Comparison of ENCODE assay signal across 19 cellular contexts in genomic region chr6:168216139-168216538, GRCh38.
"Had no signal": no experiment of that assay in that cellular context is flagged by ENCODE, and none has a peak within 500 bp of the region (broad histone marks: within the 10 kb centered on the region; RNA-seq: fewer than 3 reads in every experiment).

No MANE protein-coding gene starts in this region.

- H3K27ac Mint-ChIP-seq: activated CD4-positive, alpha-beta memory T cell treated with anti-CD3 and anti-CD28 coated beads for 36 hours; activated naive CD8-positive, alpha-beta T cell treated with anti-CD3 and anti-CD28 coated beads for 36 hours; natural killer cell treated with Interleukin-12 subunit alpha and Interleukin-12 subunit beta and Interleukin-15 and Interleukin-18, amount 100 ng/mL, for 72 hours; progenitor cell of endocrine pancreas had no signal

- H3K36me3 ChIP-seq: esophagus squamous epithelium, gastroesophageal sphincter, heart left ventricle, upper lobe of left lung had no signal

- H3K27ac ChIP-seq: coronary artery, esophagus squamous epithelium, gastroesophageal sphincter, testis, upper lobe of left lung had no signal

- H3K4me3 Mint-ChIP-seq: activated CD4-positive, alpha-beta memory T cell treated with anti-CD3 and anti-CD28 coated beads for 36 hours; activated naive CD8-positive, alpha-beta T cell treated with anti-CD3 and anti-CD28 coated beads for 36 hours; natural killer cell treated with Interleukin-12 subunit alpha and Interleukin-12 subunit beta and Interleukin-15 and Interleukin-18, amount 100 ng/mL, for 72 hours had no signal

- H3K27me3 ChIP-seq: gastroesophageal sphincter, testis, upper lobe of left lung had no signal

- H3K9me3 ChIP-seq: esophagus squamous epithelium, gastroesophageal sphincter, heart left ventricle, testis, upper lobe of left lung had no signal

- ATAC-seq: gastroesophageal sphincter; heart left ventricle; natural killer cell treated with Interleukin-12 subunit alpha and Interleukin-12 subunit beta and Interleukin-15 and Interleukin-18, amount 100 ng/mL, for 72 hours had no signal

- H3K4me1 Mint-ChIP-seq: activated naive CD8-positive, alpha-beta T cell treated with anti-CD3 and anti-CD28 coated beads for 36 hours had no signal

- DNase-seq: activated CD4-positive, alpha-beta memory T cell treated with anti-CD3 and anti-CD28 coated beads for 36 hours; activated CD4-positive, alpha-beta T cell treated with anti-CD3 and anti-CD28 coated beads for 48 hours; activated CD4-positive, CD25-positive, alpha-beta regulatory T cell; activated naive CD4-positive, alpha-beta T cell treated with Interleukin-2 at 50 U/mL for 16 hours; activated naive CD8-positive, alpha-beta T cell treated with anti-CD3 and anti-CD28 coated beads for 36 hours; activated T-cell treated with anti-CD3 and anti-CD28 coated beads, Interleukin-2, amount 50 U/mL, for 48 hours; cerebellar nuclear complex; esophagus squamous epithelium; heart left ventricle; stimulated activated CD4-positive, alpha-beta T cell treated with anti-CD3 and anti-CD28 coated beads, Interleukin-2, amount 100 ng/mL, for 48 hours; stimulated activated CD8-positive, alpha-beta memory T cell treated with anti-CD3 and anti-CD28 coated beads, Interleukin-4, amount 100 ng/mL, for 48 hours; stimulated activated naive CD4-positive, alpha-beta T cell; T-helper 9 cell; testis had no signal

- H3K9me3 Mint-ChIP-seq: activated CD4-positive, alpha-beta memory T cell treated with anti-CD3 and anti-CD28 coated beads for 36 hours; activated naive CD8-positive, alpha-beta T cell treated with anti-CD3 and anti-CD28 coated beads for 36 hours; natural killer cell treated with Interleukin-12 subunit alpha and Interleukin-12 subunit beta and Interleukin-15 and Interleukin-18, amount 100 ng/mL, for 72 hours had no signal

- H3K36me3 Mint-ChIP-seq: activated CD4-positive, alpha-beta memory T cell treated with anti-CD3 and anti-CD28 coated beads for 36 hours; activated naive CD8-positive, alpha-beta T cell treated with anti-CD3 and anti-CD28 coated beads for 36 hours; natural killer cell treated with Interleukin-12 subunit alpha and Interleukin-12 subunit beta and Interleukin-15 and Interleukin-18, amount 100 ng/mL, for 72 hours had no signal

- H3K4me3 ChIP-seq: coronary artery, esophagus squamous epithelium, gastroesophageal sphincter, heart left ventricle, testis, upper lobe of left lung had no signal

- H3K4me1 ChIP-seq: testis, upper lobe of left lung had no signal
